17 cellular contexts compared by ENCODE assay signal in genomic region chr2:10454505-10454904, GRCh38. TPM values are rescaled to one million over a fixed set of nuclear protein-coding genes. Genes with fewer than 3 reads are reported as not detected.
DNase-seq lines count a peak whose midpoint lies in the region; ATAC-seq, FAIRE-seq and TF ChIP-seq lines count a peak whose summit lies in the region.
"Had no signal": no experiment of that assay in that cellular context is flagged by ENCODE, and none has a peak within 500 bp of the region (broad histone marks: within the 10 kb centered on the region; RNA-seq: fewer than 3 reads in every experiment).

No MANE protein-coding gene starts in this region.

- peak; percentile 6 for ATAC-seq in activated naive CD8-positive, alpha-beta T cell treated with anti-CD3 and anti-CD28 coated beads, Interleukin-2, amount 50 U/mL, for 24 hours

- H3K36me3 ChIP-seq in vagina: no peaks in the 10 kb centered on the region
- H3K36me3 ChIP-seq: upper lobe of left lung had no signal

- H3K27ac ChIP-seq in coronary artery (peak overlapping the region; percentile 12 to 77), vagina (peak overlapping the region; percentile 2)
- H3K27ac ChIP-seq: upper lobe of left lung had no signal

- peaks cover 42% of the 10 kb centered on the region for H3K4me1 ChIP-seq in vagina

- FAIRE-seq in GM12892 (lab: Jason Lieb, UNC): no peak
- FAIRE-seq: A204.1, islet of Langerhans had no signal

- intact Hi-C loops in vagina (cut with DNase I) (no loop called here), head of caudate nucleus (cut with DNase I) (no loop called here)

- no peak for TF ChIP-seq POLR2A in vagina (IDR thresholded peaks at IDR 0.05)
- no peak for TF ChIP-seq POLR2A in GM12892 (IDR thresholded peaks at IDR 0.05; ENCODE audit: low read depth, low read length)

- H3K4me3 Mint-ChIP-seq in activated naive CD8-positive, alpha-beta T cell treated with anti-CD3 and anti-CD28 coated beads, Interleukin-2, amount 50 U/mL, for 24 hours: no peak overlapping the region
- no peak overlapping the region for H3K4me3 Mint-ChIP-seq in activated naive CD8-positive, alpha-beta T cell treated with anti-CD3 and anti-CD28 coated beads for 36 hours
- H3K4me3 Mint-ChIP-seq in nephron progenitor cell: no peak overlapping the region
- H3K4me3 Mint-ChIP-seq: endodermal cell had no signal

- peaks cover 2% of the 10 kb centered on the region for H3K36me3 Mint-ChIP-seq in activated naive CD8-positive, alpha-beta T cell treated with anti-CD3 and anti-CD28 coated beads, Interleukin-2, amount 50 U/mL, for 24 hours (ENCODE audit: low read depth)
- H3K36me3 Mint-ChIP-seq in activated naive CD8-positive, alpha-beta T cell treated with anti-CD3 and anti-CD28 coated beads for 36 hours: peaks cover 2% of the 10 kb centered on the region
- H3K36me3 Mint-ChIP-seq in nephron progenitor cell (ENCODE audit: low read depth): no peaks in the 10 kb centered on the region
- H3K36me3 Mint-ChIP-seq: CD4-positive, alpha-beta memory T cell had no signal

- no peaks in the 10 kb centered on the region for H3K9me3 Mint-ChIP-seq in activated naive CD8-positive, alpha-beta T cell treated with anti-CD3 and anti-CD28 coated beads, Interleukin-2, amount 50 U/mL, for 24 hours
- no peaks in the 10 kb centered on the region for H3K9me3 Mint-ChIP-seq in activated naive CD8-positive, alpha-beta T cell treated with anti-CD3 and anti-CD28 coated beads for 36 hours
- no peaks in the 10 kb centered on the region for H3K9me3 Mint-ChIP-seq in nephron progenitor cell
- H3K9me3 Mint-ChIP-seq: CD4-positive, alpha-beta memory T cell; endodermal cell had no signal

- no peak for DNase-seq in activated naive CD8-positive, alpha-beta T cell treated with anti-CD3 and anti-CD28 coated beads, Interleukin-2, amount 50 U/mL, for 24 hours
- DNase-seq in activated naive CD8-positive, alpha-beta T cell treated with anti-CD3 and anti-CD28 coated beads for 36 hours: no peak
- DNase-seq in coronary artery (ENCODE audit: low spot score) (no peak), nephron progenitor cell (no peak), vagina (ENCODE audit: extremely low spot score in 2 of 2) (no peak), NCI-H2171 (lab: John Stamatoyannopoulos, UW) (no peak), GM12892 (ENCODE audit: insufficient read length) (no peak), head of caudate nucleus (no peak)
- DNase-seq: activated CD8-positive, alpha-beta memory T cell treated with anti-CD3 and anti-CD28 coated beads for 24 hours; activated effector memory CD4-positive, alpha-beta T cell treated with Interleukin-2 at 50 U/mL for 16 hours; CD4-positive, alpha-beta memory T cell; endodermal cell; NCI-H2171 treated with DMSO at 0.1 percent for 48 hours; SW 1271 had no signal

- TF ChIP-seq CTCF in coronary artery (IDR thresholded peaks at IDR 0.05) (no peak), nephron progenitor cell (IDR thresholded peaks at IDR 0.05) (no peak), vagina (IDR thresholded peaks at IDR 0.05) (no peak)

- peaks cover 13% of the 10 kb centered on the region for H3K4me1 Mint-ChIP-seq in activated naive CD8-positive, alpha-beta T cell treated with anti-CD3 and anti-CD28 coated beads, Interleukin-2, amount 50 U/mL, for 24 hours
- H3K4me1 Mint-ChIP-seq in activated naive CD8-positive, alpha-beta T cell treated with anti-CD3 and anti-CD28 coated beads for 36 hours: peaks cover 21% of the 10 kb centered on the region
- H3K4me1 Mint-ChIP-seq in nephron progenitor cell: peaks cover 53% of the 10 kb centered on the region

- no peaks in the 10 kb centered on the region for H3K9me3 ChIP-seq in vagina
- H3K9me3 ChIP-seq: upper lobe of left lung had no signal

- H3K27ac Mint-ChIP-seq in activated naive CD8-positive, alpha-beta T cell treated with anti-CD3 and anti-CD28 coated beads, Interleukin-2, amount 50 U/mL, for 24 hours: no peak overlapping the region
- H3K27ac Mint-ChIP-seq in activated naive CD8-positive, alpha-beta T cell treated with anti-CD3 and anti-CD28 coated beads for 36 hours: no peak overlapping the region
- peak overlapping the region; percentile 57 for H3K27ac Mint-ChIP-seq in nephron progenitor cell

- no peak overlapping the region for H3K4me3 ChIP-seq in coronary artery
- no peak overlapping the region for H3K4me3 ChIP-seq in vagina
- H3K4me3 ChIP-seq: upper lobe of left lung had no signal

- peaks cover 7% of the 10 kb centered on the region for H3K27me3 Mint-ChIP-seq in activated naive CD8-positive, alpha-beta T cell treated with anti-CD3 and anti-CD28 coated beads, Interleukin-2, amount 50 U/mL, for 24 hours
- H3K27me3 Mint-ChIP-seq in activated naive CD8-positive, alpha-beta T cell treated with anti-CD3 and anti-CD28 coated beads for 36 hours: peaks cover 4% of the 10 kb centered on the region
- H3K27me3 Mint-ChIP-seq in nephron progenitor cell (ENCODE audit: low read depth, poor library complexity): no peaks in the 10 kb centered on the region

- H3K27me3 ChIP-seq in vagina: no peaks in the 10 kb centered on the region
- H3K27me3 ChIP-seq: upper lobe of left lung had no signal

RNA-seq across cellular contexts. Expression of gene ODC1, which starts 6.4 kb away (rescaled TPM):
- 100 to 1,000 TPM; 357 to 367 TPM for total RNA-seq in activated naive CD8-positive, alpha-beta T cell treated with anti-CD3 and anti-CD28 coated beads for 36 hours
- total RNA-seq in vagina: 34.9 TPM
- polyA plus RNA-seq in GM12892 (2012; ENCODE audit: missing spikeins): 220 TPM
